In the genomic region with DNA sequence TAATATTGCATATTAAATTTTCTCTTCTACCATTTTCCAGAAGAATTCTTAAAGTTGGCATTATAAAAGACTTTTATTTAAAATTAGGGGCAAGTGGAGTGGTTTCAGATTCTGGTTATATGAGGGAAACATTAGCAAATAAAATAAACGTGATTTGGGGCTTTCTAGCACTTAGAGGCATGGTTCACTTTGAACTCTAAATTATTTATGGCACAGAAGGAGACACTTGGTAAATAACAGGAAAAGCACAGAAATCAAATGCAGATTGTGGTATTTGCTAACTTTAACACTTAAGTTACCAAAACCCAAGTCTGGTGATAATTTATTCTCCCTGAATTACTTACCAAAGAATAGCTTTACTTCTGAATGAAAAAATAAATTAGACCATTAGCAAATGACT, we compare ENCODE assay signal across 35 cellular contexts.
"Had no signal": no experiment of that assay in that cellular context is flagged by ENCODE, and none has a peak within 500 bp of the region (broad histone marks: within the 10 kb centered on the region; RNA-seq: fewer than 3 reads in every experiment).

No MANE protein-coding gene starts in this region.

- DNase-seq: Karpas-422, Kasumi-1, KG1, MG63, MM.1S, MV-4-11, NCI-H1048, NCI-H1092, NCI-H1092 treated with DMSO at 0.1 percent for 48 hours, NCI-H1105, NCI-H1105 treated with DMSO at 0.1 percent for 48 hours, NCI-H1417, NCI-H1417 treated with DMSO at 0.1 percent for 48 hours, NCI-H1436, NCI-H1436 treated with DMSO at 0.1 percent for 48 hours, NCI-H146, NCI-H1694, NCI-H1694 treated with DMSO at 0.1 percent for 48 hours, NCI-H187, NCI-H187 treated with DMSO at 0.1 percent for 48 hours, NCI-H1930, NCI-H2029, NCI-H2029 treated with DMSO at 0.1 percent for 48 hours, NCI-H2081, NCI-H2081 treated with DMSO at 0.1 percent for 48 hours, NCI-H2107, NCI-H2171, NCI-H2171 treated with DMSO at 0.1 percent for 48 hours, NCI-H2227 treated with DMSO at 0.1 percent for 48 hours, NCI-H226, NCI-H345, NCI-H446, NCI-H446 treated with DMSO at 0.1 percent for 48 hours, NCI-H510A had no signal

- H3K9ac ChIP-seq: KMS-11 had no signal

- H3K4me3 ChIP-seq: MG63 had no signal

- H3K36me3 ChIP-seq: MG63 had no signal

- H3K27ac ChIP-seq: KMS-11 had no signal

- H3K9me3 ChIP-seq: MG63 had no signal
